In the genomic region with DNA sequence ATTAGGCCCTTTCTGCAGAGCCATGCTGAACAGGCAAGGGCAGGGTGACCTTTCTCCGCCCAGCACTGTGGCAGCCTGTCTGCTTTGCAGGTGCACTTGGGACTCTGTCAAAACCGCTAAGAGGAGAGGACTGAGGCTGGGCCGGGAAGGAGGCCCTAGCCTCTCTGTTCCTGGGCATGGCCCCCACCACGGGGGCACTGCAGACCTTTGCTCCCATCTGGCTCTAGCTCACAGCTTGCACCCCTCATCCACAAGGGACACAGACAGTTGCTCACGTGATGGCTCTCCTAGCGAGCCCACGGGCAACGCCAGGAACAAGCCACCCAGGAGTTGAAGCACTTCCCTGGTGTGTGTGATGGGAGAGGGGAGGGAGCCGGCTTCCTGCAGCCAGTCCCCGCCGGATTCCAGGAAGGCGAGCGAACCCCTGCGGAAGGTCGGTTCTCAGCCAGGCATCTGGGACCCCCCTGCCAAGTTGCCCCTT, we compare ENCODE assay signal across 18 cellular contexts. TPM values are rescaled to one million over a fixed set of nuclear protein-coding genes. Genes with fewer than 3 reads are reported as not detected.
A peak's percentile ranks its signal among the peaks of the same experiment; 100 is the strongest.
DNase-seq lines count a peak whose midpoint lies in the region; ATAC-seq, FAIRE-seq and TF ChIP-seq lines count a peak whose summit lies in the region.
"Had no signal": no experiment of that assay in that cellular context is flagged by ENCODE, and none has a peak within 500 bp of the region (broad histone marks: within the 10 kb centered on the region; RNA-seq: fewer than 3 reads in every experiment).

No MANE protein-coding gene starts in this region.

- no peak overlapping the region for H3K4me2 ChIP-seq in HepG2 (ENCODE audit: low read depth, low read length)

- intact Hi-C loops in right lobe of liver (cut with DNase I), result no loop called here
- intact Hi-C loops in HepG2 (cut with micrococcal nuclease; ENCODE audit: unreplicated experiment), result no loop called here
- intact Hi-C loops in kidney (cut with DNase I), result no loop called here
- intact Hi-C loops in posterior vena cava (cut with DNase I), result loop anchor here in 1 of 2 donors (5.0 kb wide), 1 partner anchor 837 kb away; no protein-coding TSS in a partner anchor

- TF ChIP-seq CTCF in right lobe of liver (IDR thresholded peaks at IDR 0.05), result no peak
- TF ChIP-seq CTCF in HepG2 (CRISPR knock-in tag; IDR thresholded peaks at IDR 0.05), result no peak
- no peak for TF ChIP-seq CTCF in kidney (IDR thresholded peaks at IDR 0.05; ENCODE audit: borderline replicate concordance, extremely low read depth, insufficient read depth)

- in situ Hi-C loops in HepG2 (cut with HindIII; ENCODE audit: extremely low pct_ligation_motif_present, low pct_unique_long_range_greater_than_20kb), result no loop called here

- POLR2A ChIA-PET in HepG2 (lab: Yijun Ruan, JAX), result no interaction called here

- TF ChIP-seq EP300 in HepG2 (IDR thresholded peaks at IDR 0.05; ENCODE audit: low read depth in 2 of 2, low read length in 2 of 2) (no peak), HepG2 (CRISPR knock-in tag; IDR thresholded peaks at IDR 0.05; ENCODE audit: borderline replicate concordance) (no peak)

- H3K79me2 ChIP-seq in HepG2 (ENCODE audit: insufficient read depth, low read length), result no peaks in the 10 kb centered on the region

- no peak overlapping the region for H3K9ac ChIP-seq in HepG2 (ENCODE audit: insufficient read depth, low read depth, low read length)
- H3K9ac ChIP-seq in kidney (ENCODE audit: low read length in 2 of 2), result no peak overlapping the region

- FAIRE-seq in HepG2 (lab: Jason Lieb, UNC), result no peak
- FAIRE-seq in kidney (lab: Jason Lieb, UNC), result no peak
- FAIRE-seq: GM12878, K562 had no signal

- TF ChIP-seq POLR2A in right lobe of liver (IDR thresholded peaks at IDR 0.05) (no peak), HepG2 (IDR thresholded peaks at IDR 0.05; ENCODE audit: insufficient read depth in 1 of 2, low read depth in 2 of 2, low read length in 2 of 2) (no peak)

- BruUV-seq in HepG2 (replicated peaks; lab: Mats Ljungman, UMichigan), result no TSS peak

- no peak for TF ChIP-seq RAD21 in HepG2 (CRISPR knock-in tag; IDR thresholded peaks at IDR 0.05)

- WGBS in right lobe of liver (ENCODE audit: insufficient coverage, low coverage, low lambda C conversion rate, missing lambda C conversion rate), result 69% methylated on average over 3 of the region's 15 CpGs
- no CpG with 5 or more reads among the region's 15 CpGs for WGBS in HepG2 (ENCODE audit: low lambda C conversion rate)

- H3K4me3 ChIP-seq in right lobe of liver (no peak overlapping the region), HepG2 (replicated peaks in 1 of 3; ENCODE audit: insufficient read depth in 1 of 3, low read depth in 2 of 3, low read length in 3 of 3) (no peak overlapping the region), kidney (ENCODE audit: low read length in 2 of 2) (no peak overlapping the region)
- H3K4me3 ChIP-seq: GM12878, K562 had no signal

- DNase-seq in right lobe of liver (peak; percentile 20 to 31 (median 25)), HepG2 (ENCODE audit: low spot score) (no peak), kidney (peak; percentile 59), posterior vena cava (ENCODE audit: low spot score) (peak; percentile 64)
- no peak for DNase-seq in stimulated activated CD8-positive, alpha-beta memory T cell treated with anti-CD3 and anti-CD28 coated beads, Interleukin-4, amount 100 ng/mL, for 48 hours
- DNase-seq: C1 segment of cervical spinal cord; GDM1; HCEC 1CT; NCI-H1417 treated with DMSO at 0.1 percent for 48 hours; NCI-H1930; NCI-H446; NK-92 treated with Interleukin-12 subunit alpha and Interleukin-12 subunit beta, amount 100 ng/mL, for 24 hours had no signal

- H3K27me3 ChIP-seq in right lobe of liver (no peaks in the 10 kb centered on the region), HepG2 (ENCODE audit: control insufficient read depth in 1 of 2, insufficient read depth in 2 of 2, low read length in 2 of 2) (peaks cover 9 to 40% of the 10 kb centered on the region in 2 experiments; a peak in 4 of 5 replicates)

- peak in 1 of 4 donors; percentile 47 for ATAC-seq in right lobe of liver
- ATAC-seq in HepG2, result no peak
- ATAC-seq in HG02938 (IDR thresholded peaks at IDR 0.05; ENCODE audit: unreplicated experiment), result no peak
- ATAC-seq in HG03460 (IDR thresholded peaks at IDR 0.05; ENCODE audit: unreplicated experiment), result no peak
- ATAC-seq: GM12878, K562 had no signal

- no peaks in the 10 kb centered on the region for H3K4me1 ChIP-seq in right lobe of liver
- no peaks in the 10 kb centered on the region for H3K4me1 ChIP-seq in HepG2 (ENCODE audit: insufficient read depth, low read length)
- H3K4me1 ChIP-seq in kidney (ENCODE audit: control insufficient read depth in 1 of 2, insufficient read depth in 1 of 2, low read depth in 1 of 2, low read length in 2 of 2), result no peaks in the 10 kb centered on the region

- no peak overlapping the region for H2AFZ ChIP-seq in HepG2 (ENCODE audit: low read length)

- no peaks in the 10 kb centered on the region for H3K9me3 ChIP-seq in right lobe of liver
- no peaks in the 10 kb centered on the region for H3K9me3 ChIP-seq in HepG2 (ENCODE audit: low read length)
- H3K9me3 ChIP-seq in kidney (ENCODE audit: control insufficient read depth in 1 of 2, low read length in 2 of 2), result peaks cover 0 to 6% of the 10 kb centered on the region in 2 donors

- H4K20me1 ChIP-seq in HepG2 (ENCODE audit: insufficient read depth, low read length), result no peaks in the 10 kb centered on the region

- H3K27ac ChIP-seq in right lobe of liver (no peak overlapping the region), HepG2 (ENCODE audit: extremely low read length, insufficient read depth, low read length) (no peak overlapping the region), kidney (ENCODE audit: low read depth in 2 of 2, low read length in 2 of 2) (no peak overlapping the region)
- H3K27ac ChIP-seq: RWPE1 had no signal

- CTCF ChIA-PET in HepG2 (lab: Yijun Ruan, JAX; ENCODE audit: low intra/inter-chr PET ratio, low total read pairs), result no interaction called here

- H3K36me3 ChIP-seq in right lobe of liver, result no peaks in the 10 kb centered on the region
- H3K36me3 ChIP-seq in HepG2 (replicated peaks in 1 of 2; ENCODE audit: control insufficient read depth in 1 of 2, insufficient read depth in 2 of 2, low read length in 2 of 2), result no peaks in the 10 kb centered on the region
- H3K36me3 ChIP-seq in kidney (ENCODE audit: control insufficient read depth in 1 of 2, insufficient read depth in 2 of 2, low read length in 2 of 2), result no peaks in the 10 kb centered on the region

TF ChIP-seq in HepG2, 621 proteins besides CTCF, POLR2A, EP300 and RAD21 (continues in another document):
- TF ChIP-seq, protein P1, sequence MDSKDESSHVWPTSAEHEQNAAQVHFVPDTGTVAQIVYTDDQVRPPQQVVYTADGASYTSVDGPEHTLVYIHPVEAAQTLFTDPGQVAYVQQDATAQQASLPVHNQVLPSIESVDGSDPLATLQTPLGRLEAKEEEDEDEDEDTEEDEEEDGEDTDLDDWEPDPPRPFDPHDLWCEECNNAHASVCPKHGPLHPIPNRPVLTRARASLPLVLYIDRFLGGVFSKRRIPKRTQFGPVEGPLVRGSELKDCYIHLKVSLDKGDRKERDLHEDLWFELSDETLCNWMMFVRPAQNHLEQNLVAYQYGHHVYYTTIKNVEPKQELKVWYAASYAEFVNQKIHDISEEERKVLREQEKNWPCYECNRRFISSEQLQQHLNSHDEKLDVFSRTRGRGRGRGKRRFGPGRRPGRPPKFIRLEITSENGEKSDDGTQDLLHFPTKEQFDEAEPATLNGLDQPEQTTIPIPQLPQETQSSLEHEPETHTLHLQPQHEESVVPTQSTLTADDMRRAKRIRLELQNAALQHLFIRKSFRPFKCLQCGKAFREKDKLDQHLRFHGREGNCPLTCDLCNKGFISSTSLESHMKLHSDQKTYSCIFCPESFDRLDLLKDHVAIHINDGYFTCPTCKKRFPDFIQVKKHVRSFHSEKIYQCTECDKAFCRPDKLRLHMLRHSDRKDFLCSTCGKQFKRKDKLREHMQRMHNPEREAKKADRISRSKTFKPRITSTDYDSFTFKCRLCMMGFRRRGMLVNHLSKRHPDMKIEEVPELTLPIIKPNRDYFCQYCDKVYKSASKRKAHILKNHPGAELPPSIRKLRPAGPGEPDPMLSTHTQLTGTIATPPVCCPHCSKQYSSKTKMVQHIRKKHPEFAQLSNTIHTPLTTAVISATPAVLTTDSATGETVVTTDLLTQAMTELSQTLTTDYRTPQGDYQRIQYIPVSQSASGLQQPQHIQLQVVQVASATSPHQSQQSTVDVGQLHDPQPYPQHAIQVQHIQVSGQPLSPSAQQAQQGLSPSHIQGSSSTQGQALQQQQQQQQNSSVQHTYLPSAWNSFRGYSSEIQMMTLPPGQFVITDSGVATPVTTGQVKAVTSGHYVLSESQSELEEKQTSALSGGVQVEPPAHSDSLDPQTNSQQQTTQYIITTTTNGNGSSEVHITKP (CRISPR knock-in tag; IDR thresholded peaks at IDR 0.05; ENCODE audit: low read depth), result no peak
- TF ChIP-seq ZBTB42 (CRISPR knock-in tag; IDR thresholded peaks at IDR 0.05), result no peak

RNA-seq across cellular contexts. Expression of a gene that starts 43.0 kb away (rescaled TPM):
- 1 to 10 TPM in 5 of 6 experiments, under 1 TPM in 1; 0.68 to 5.3 (median 1.7) TPM for total RNA-seq in right lobe of liver
- total RNA-seq in HepG2 (2016; rRNA removed; fragmentation: Illumina TruSeq; extraction: Trizol), result not detected in 2 replicates
- not detected in 2 replicates for total RNA-seq in HepG2 (2016; cell fraction: cytosol; rRNA removed; fragmentation: Illumina TruSeq; extraction: Trizol; ENCODE audit: low read depth)
- total RNA-seq in HepG2 (2016; cell fraction: insoluble cytoplasmic fraction; rRNA removed; fragmentation: Illumina TruSeq; extraction: Trizol), result not detected in 2 replicates
- total RNA-seq in HepG2 (2016; cell fraction: membrane; rRNA removed; fragmentation: Illumina TruSeq; extraction: Trizol), result not detected in 2 replicates
- total RNA-seq in HepG2 (2016; cell fraction: nucleus; rRNA removed; fragmentation: Illumina TruSeq; extraction: Trizol), result not detected in 2 replicates
- polyA plus RNA-seq in HepG2 (2011; rRNA removed), result not detected in 2 replicates
- not detected in 2 replicates for polyA plus RNA-seq in HepG2 (2011; cell fraction: cytosol; rRNA removed)
- not detected in 2 replicates for polyA plus RNA-seq in HepG2 (2011; cell fraction: nucleus; rRNA removed)
- polyA plus RNA-seq in HepG2 (2012), result not detected in 2 replicates
- not detected in 2 replicates for polyA plus RNA-seq in HepG2 (2016; cell fraction: cytosol; fragmentation: Illumina TruSeq; extraction: Trizol; ENCODE audit: low read depth)
- not detected in 2 replicates for polyA plus RNA-seq in HepG2 (2016; cell fraction: insoluble cytoplasmic fraction; fragmentation: Illumina TruSeq; extraction: Trizol; ENCODE audit: low read depth)
- not detected in 2 replicates for polyA plus RNA-seq in HepG2 (2016; cell fraction: membrane; fragmentation: Illumina TruSeq; extraction: Trizol; ENCODE audit: low read depth)
- not detected in 2 replicates for polyA plus RNA-seq in HepG2 (2016; cell fraction: nucleus; fragmentation: Illumina TruSeq; extraction: Trizol; ENCODE audit: insufficient read depth, low read depth)
- not detected in 2 replicates for polyA minus RNA-seq in HepG2 (2011; rRNA and poly(A)+ RNA removed; ENCODE audit: low replicate concordance)
- polyA minus RNA-seq in HepG2 (2011; cell fraction: cytosol; rRNA and poly(A)+ RNA removed), result not detected in 2 replicates
- polyA minus RNA-seq in HepG2 (2011; cell fraction: nucleus; rRNA and poly(A)+ RNA removed), result not detected in 2 replicates
- total RNA-seq in kidney, result 13.0 TPM
- 3.2 TPM for polyA plus RNA-seq in kidney (ENCODE audit: insufficient read depth, low read depth, low replicate concordance)
- 10 to 100 TPM in 1 of 2 donors, 1 to 10 TPM in 1; 7.1 to 16.5 TPM for total RNA-seq in posterior vena cava
- total RNA-seq: A673, K562 had no signal
- polyA plus RNA-seq: GM12878, K562 had no signal

Comparison
In these comparisons a context has a peak if more than half of its experiments do, and no peak if none do; other contexts are left out.
1. DNase-seq: peak in right lobe of liver (3 of 3), kidney (single experiment) and posterior vena cava (single experiment); none in HepG2 (single experiment) and stimulated activated CD8-positive, alpha-beta memory T cell treated with anti-CD3 and anti-CD28 coated beads, Interleukin-4, amount 100 ng/mL, for 48 hours (single experiment).